In genomic region chr7:37920619-37921339, GRCh38 we compare ENCODE assay signal across 1 cellular context.
TF ChIP-seq lines count a peak whose summit lies in the region.

TSS of gene EPDR1 (plus strand) at chr7:37920640. CDS start at chr7:37920940, 300 bp downstream.

TF ChIP-seq in HepG2, 621 proteins besides CTCF, POLR2A, EP300 and RAD21 (continued from another document and continues in another):
- peak; percentile 62 for TF ChIP-seq ELF1 (CRISPR knock-in tag; IDR thresholded peaks at IDR 0.05)
- 0 out of 2 replicates have a peak, but pooled peaks have one; percentile 41 for TF ChIP-seq ZKSCAN8 (CRISPR knock-in tag; IDR thresholded peaks at IDR 0.05; ENCODE audit: borderline replicate concordance)
- TF ChIP-seq MEIS2 (CRISPR knock-in tag; IDR thresholded peaks at IDR 0.05) = peak; percentile 49; the same call in 1 of the 2 replicates
- TF ChIP-seq ZSCAN12 (CRISPR knock-in tag; IDR thresholded peaks at IDR 0.05) = 0 out of 2 replicates have a peak, but pooled peaks have one; percentile 49
- TF ChIP-seq ELF4 (CRISPR knock-in tag; IDR thresholded peaks at IDR 0.05; ENCODE audit: borderline replicate concordance) = no peak
- peak; percentile 69 for TF ChIP-seq POLR2G (IDR thresholded peaks at IDR 0.05; ENCODE audit: low read depth, low read length)
- TF ChIP-seq ZFP90 (CRISPR knock-in tag; IDR thresholded peaks at IDR 0.05; ENCODE audit: borderline replicate concordance) = 0 out of 2 replicates have a peak, but pooled peaks have one; percentile 40
- TF ChIP-seq ZNF382 (CRISPR knock-in tag; IDR thresholded peaks at IDR 0.05; ENCODE audit: borderline replicate concordance) = no peak
- TF ChIP-seq PAXIP1 (CRISPR knock-in tag; conservative IDR thresholded peaks at IDR 0.05) = peak; percentile 51
- TF ChIP-seq MYC (CRISPR knock-in tag; IDR thresholded peaks at IDR 0.05; ENCODE audit: borderline replicate concordance) = peak; percentile 55; the same call in 1 of the 2 replicates
- TF ChIP-seq ZNF501 (CRISPR knock-in tag; IDR thresholded peaks at IDR 0.05) = peak; percentile 47; the same call in 1 of the 2 replicates
- peak; percentile 75 for TF ChIP-seq ZNF83 (CRISPR knock-in tag; IDR thresholded peaks at IDR 0.05; ENCODE audit: borderline replicate concordance)
- 0 out of 2 replicates have a peak, but pooled peaks have one; percentile 53 for TF ChIP-seq ZBTB43 (CRISPR knock-in tag; conservative IDR thresholded peaks at IDR 0.05)
- TF ChIP-seq MNT (IDR thresholded peaks at IDR 0.05) = no peak
- 0 out of 2 replicates have a peak, but pooled peaks have one; percentile 32 for TF ChIP-seq AKNA (CRISPR knock-in tag; IDR thresholded peaks at IDR 0.05; ENCODE audit: borderline replicate concordance)
- peak; percentile 95 for TF ChIP-seq KDM5B (CRISPR knock-in tag; IDR thresholded peaks at IDR 0.05; ENCODE audit: borderline replicate concordance)
- no peak for TF ChIP-seq ATF1 (CRISPR knock-in tag; IDR thresholded peaks at IDR 0.05)
- no peak for TF ChIP-seq THRA (CRISPR knock-in tag; IDR thresholded peaks at IDR 0.05; ENCODE audit: borderline replicate concordance)
- peak; percentile 77 for TF ChIP-seq NKX3-1 (CRISPR knock-in tag; IDR thresholded peaks at IDR 0.05)
- TF ChIP-seq ZNF740 (CRISPR knock-in tag; IDR thresholded peaks at IDR 0.05) = 0 out of 2 replicates have a peak, but pooled peaks have one; percentile 37
- TF ChIP-seq TARDBP (CRISPR knock-in tag; IDR thresholded peaks at IDR 0.05) = peak; percentile 54; the same call in 1 of the 2 replicates
- peak; percentile 92 for TF ChIP-seq ZNF274 (CRISPR knock-in tag; IDR thresholded peaks at IDR 0.05)
- TF ChIP-seq ZNF225 (CRISPR knock-in tag; IDR thresholded peaks at IDR 0.05) = peak; percentile 64; the same call in 1 of the 2 replicates
- peak; percentile 31 for TF ChIP-seq HNF4A (CRISPR knock-in tag; IDR thresholded peaks at IDR 0.05)
- peak; percentile 26; the same call in 1 of the 2 replicates for TF ChIP-seq MED1 (CRISPR knock-in tag; IDR thresholded peaks at IDR 0.05)
- 0 out of 2 replicates have a peak, but pooled peaks have one; percentile 35 for TF ChIP-seq ZIK1 (CRISPR knock-in tag; IDR thresholded peaks at IDR 0.05; ENCODE audit: borderline replicate concordance, low read depth)
- TF ChIP-seq ZSCAN20 (CRISPR knock-in tag; IDR thresholded peaks at IDR 0.05; ENCODE audit: borderline replicate concordance) = 0 out of 2 replicates have a peak, but pooled peaks have one; percentile 29
- TF ChIP-seq TEAD3 (CRISPR knock-in tag; optimal IDR thresholded peaks at IDR 0.05; ENCODE audit: borderline replicate concordance) = no peak
- no peak; the same call in 1 of the 2 replicates for TF ChIP-seq SP2 (CRISPR knock-in tag; IDR thresholded peaks at IDR 0.05)
- TF ChIP-seq RBFOX2 (IDR thresholded peaks at IDR 0.05; ENCODE audit: low read depth, low read length) = peak; percentile 97
- no peak for TF ChIP-seq HCFC1 (IDR thresholded peaks at IDR 0.05; ENCODE audit: low read depth, low read length)
- TF ChIP-seq HNRNPL (IDR thresholded peaks at IDR 0.05; ENCODE audit: low read depth, low read length) = peak; percentile 95
- no peak for TF ChIP-seq ZBTB44 (CRISPR knock-in tag; IDR thresholded peaks at IDR 0.05)
- no peak; the same call in 1 of the 2 replicates for TF ChIP-seq ZSCAN5A (CRISPR knock-in tag; IDR thresholded peaks at IDR 0.05; ENCODE audit: borderline replicate concordance)
- TF ChIP-seq MTA1 (CRISPR knock-in tag; IDR thresholded peaks at IDR 0.05; ENCODE audit: borderline replicate concordance) = peak; percentile 93
- peak; percentile 52; the same call in 1 of the 2 replicates for TF ChIP-seq IRF2 (CRISPR knock-in tag; IDR thresholded peaks at IDR 0.05)
- peak; percentile 51; the same call in 1 of the 2 replicates for TF ChIP-seq GATAD2A (CRISPR knock-in tag; IDR thresholded peaks at IDR 0.05)
- TF ChIP-seq POLR2AphosphoS5 (IDR thresholded peaks at IDR 0.05; ENCODE audit: low read depth, low read length) = peak; percentile 58
- no peak for TF ChIP-seq HMGA1 (CRISPR knock-in tag; conservative IDR thresholded peaks at IDR 0.05)
- TF ChIP-seq SALL2 (CRISPR knock-in tag; IDR thresholded peaks at IDR 0.05) = peak; percentile 69; the same call in 1 of the 2 replicates
- peak; percentile 95 for TF ChIP-seq ZFX (CRISPR knock-in tag; IDR thresholded peaks at IDR 0.05; ENCODE audit: low read depth)
- peak; percentile 71 for TF ChIP-seq YEATS4 (CRISPR knock-in tag; IDR thresholded peaks at IDR 0.05; ENCODE audit: borderline replicate concordance)
- TF ChIP-seq NFE2L1 (CRISPR knock-in tag; IDR thresholded peaks at IDR 0.05; ENCODE audit: borderline replicate concordance) = 0 out of 2 replicates have a peak, but pooled peaks have one; percentile 4
- TF ChIP-seq SOX13 (IDR thresholded peaks at IDR 0.05) = no peak
- TF ChIP-seq SOX13 (CRISPR knock-in tag; conservative IDR thresholded peaks at IDR 0.05 in 1 of 2, IDR thresholded peaks at IDR 0.05 in 1 of 2) = peak in 1 of 2 experiments; percentile 23; a peak in 1 of 4 replicates
- TF ChIP-seq ZNF598 (CRISPR knock-in tag; IDR thresholded peaks at IDR 0.05; ENCODE audit: borderline replicate concordance) = 0 out of 2 replicates have a peak, but pooled peaks have one; percentile 33
